ENCODE assay signal across 8 cellular contexts in the genomic region with DNA sequence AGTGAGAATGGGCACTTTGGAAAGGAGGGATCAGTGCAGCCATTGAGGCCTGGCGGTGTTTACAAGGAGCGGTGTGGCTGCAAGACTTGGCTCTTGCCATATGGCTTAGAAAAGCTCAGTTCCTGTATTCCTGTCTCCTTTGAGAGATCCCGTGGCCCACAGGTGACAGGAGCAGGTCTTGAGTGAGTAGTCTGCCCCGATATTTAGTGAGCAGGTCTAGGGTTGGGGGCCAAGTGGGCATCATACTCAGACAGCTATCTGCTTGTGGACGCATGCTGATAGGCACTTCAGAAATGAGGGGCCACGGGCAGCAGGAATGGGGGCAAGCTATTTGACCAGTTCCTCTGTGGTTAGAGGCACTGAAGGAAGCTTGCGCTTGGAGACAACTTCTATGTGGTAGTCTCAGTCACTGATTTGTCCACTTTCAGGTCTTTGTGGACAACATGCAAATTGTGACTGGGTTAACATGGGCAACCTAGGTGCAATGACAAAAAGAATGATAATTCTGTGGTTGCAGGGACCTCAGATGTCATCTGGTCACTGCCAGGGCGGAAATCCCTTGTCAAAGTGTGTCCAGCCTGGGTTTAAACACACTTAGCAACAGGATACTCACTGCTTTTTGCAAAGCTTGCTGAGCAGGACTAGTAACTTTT. TPM values are rescaled to one million over a fixed set of nuclear protein-coding genes. Genes with fewer than 3 reads are reported as not detected.
DNase-seq lines count a peak whose midpoint lies in the region; ATAC-seq and TF ChIP-seq lines count a peak whose summit lies in the region.

No MANE protein-coding gene starts in this region.

- H3K27me3 ChIP-seq in Karpas-422 (ENCODE audit: low read length): no peaks in the 10 kb centered on the region

- no peaks in the 10 kb centered on the region for H3K9me2 ChIP-seq in Karpas-422 (replicated peaks; ENCODE audit: insufficient read depth, low read length)

- DNase-seq in CD14-positive monocyte (ENCODE audit: low spot score) (no peak), Karpas-422 (no peak), naive B cell (no peak), 8988T (no peak)
- no peak for DNase-seq in central memory CD8-positive, alpha-beta T cell (ENCODE audit: low spot score in 2 of 2)

- peaks cover 54% of the 10 kb centered on the region for H3K79me2 ChIP-seq in Karpas-422 (ENCODE audit: low read length)

- intact Hi-C loops in CD14-positive monocyte (cut with micrococcal nuclease): no loop called here

- H3K4me3 ChIP-seq in Karpas-422 (ENCODE audit: low read length): peak overlapping the region; percentile 95

- peak overlapping the region; percentile 99 for H3K9ac ChIP-seq in Karpas-422 (ENCODE audit: low read length)

- ATAC-seq in central memory CD8-positive, alpha-beta T cell (replicated peaks; ENCODE audit: extremely low read depth, poor library complexity, severe bottlenecking): no peak
- no peak for ATAC-seq in naive B cell (ENCODE audit: low read depth in 2 of 2)
- no peak for ATAC-seq in GM18867 (IDR thresholded peaks at IDR 0.05; ENCODE audit: unreplicated experiment)
- ATAC-seq in HG02852 (IDR thresholded peaks at IDR 0.05; ENCODE audit: unreplicated experiment): no peak
- no peak for ATAC-seq in GM19351 (IDR thresholded peaks at IDR 0.05; ENCODE audit: unreplicated experiment)

- H3K4me1 ChIP-seq in Karpas-422 (ENCODE audit: low read length): peaks cover 58% of the 10 kb centered on the region

- no peak for TF ChIP-seq CTCF in CD14-positive monocyte (IDR thresholded peaks at IDR 0.05)

- H3K9me3 ChIP-seq in Karpas-422 (ENCODE audit: low read length): no peaks in the 10 kb centered on the region

- H2AFZ ChIP-seq in Karpas-422 (ENCODE audit: low read length): no peak overlapping the region

- H3K9me3 Mint-ChIP-seq in CD14-positive monocyte (peaks cover 0 to 2% (median 0%) of the 10 kb centered on the region in 7 donors), naive B cell (peaks cover 0 to 2% (median 0%) of the 10 kb centered on the region in 7 donors)
- no peaks in the 10 kb centered on the region for H3K9me3 Mint-ChIP-seq in central memory CD8-positive, alpha-beta T cell

- peaks cover 17% of the 10 kb centered on the region for H3K4me1 Mint-ChIP-seq in CD14-positive monocyte
- H3K4me1 Mint-ChIP-seq in central memory CD8-positive, alpha-beta T cell: peaks cover 49% of the 10 kb centered on the region
- H3K4me1 Mint-ChIP-seq in naive B cell: peaks cover 30 to 48% (median 37%) of the 10 kb centered on the region in 3 donors

- H3K27ac Mint-ChIP-seq in CD14-positive monocyte (peak overlapping the region in 2 of 7 donors; percentile 17 to 77), naive B cell (peak overlapping the region in 2 of 6 donors; percentile 70 to 81)
- peak overlapping the region; percentile 67 for H3K27ac Mint-ChIP-seq in central memory CD8-positive, alpha-beta T cell (ENCODE audit: low read depth)

- peak overlapping the region; percentile 79 for H3K4me2 ChIP-seq in Karpas-422 (ENCODE audit: low read depth, low read length, poor library complexity, severe bottlenecking)

- H4K20me1 ChIP-seq in Karpas-422 (ENCODE audit: insufficient read depth, low read depth, low read length): peaks cover 20% of the 10 kb centered on the region

- peak overlapping the region; percentile 54; the same call in 1 of the 2 replicates for H3K27ac ChIP-seq in Karpas-422 (ENCODE audit: low read length)

- H3K36me3 Mint-ChIP-seq in CD14-positive monocyte (peaks cover 38% of the 10 kb centered on the region in 2 donors), naive B cell (peaks cover 33 to 38% of the 10 kb centered on the region in 2 donors)
- H3K36me3 Mint-ChIP-seq in central memory CD8-positive, alpha-beta T cell (ENCODE audit: insufficient read depth): peaks cover 17% of the 10 kb centered on the region

- peak overlapping the region; percentile 84 to 90 for H3K4me3 Mint-ChIP-seq in CD14-positive monocyte
- H3K4me3 Mint-ChIP-seq in central memory CD8-positive, alpha-beta T cell: peak overlapping the region; percentile 82
- peak overlapping the region; percentile 86 to 93 (median 89) for H3K4me3 Mint-ChIP-seq in naive B cell

- H3K27me3 Mint-ChIP-seq in CD14-positive monocyte (ENCODE audit: low read depth in 3 of 3): peaks cover 2 to 14% (median 11%) of the 10 kb centered on the region in 3 donors
- H3K27me3 Mint-ChIP-seq in central memory CD8-positive, alpha-beta T cell: no peaks in the 10 kb centered on the region
- peaks cover 0 to 6% (median 0%) of the 10 kb centered on the region in 3 donors for H3K27me3 Mint-ChIP-seq in naive B cell

- H3K36me3 ChIP-seq in Karpas-422 (ENCODE audit: insufficient read depth, low read length): peaks cover 26% of the 10 kb centered on the region

RNA-seq across cellular contexts. Expression of a gene that starts 1.1 kb away (rescaled TPM):
- polyA plus RNA-seq in CD14-positive monocyte (10 to 100 TPM; 42.5 to 47.5 TPM), naive B cell (ENCODE audit: low read depth in 6 of 6) (10 to 100 TPM; 43.6 to 63.4 (median 55.1) TPM)
- 67.3 and 103 TPM in 2 replicates for total RNA-seq in Karpas-422 (2014; rRNA removed; shearing (Covaris generic); ENCODE audit: low replicate concordance)

RNA-seq across cellular contexts. Expression of a gene that starts 29.5 kb away (rescaled TPM):
- polyA plus RNA-seq in CD14-positive monocyte: not detected
- 0.93 TPM in 1 of 2 replicates, not detected in the other for total RNA-seq in Karpas-422 (2014; rRNA removed; shearing (Covaris generic); ENCODE audit: low replicate concordance)
- polyA plus RNA-seq in naive B cell (ENCODE audit: low read depth in 6 of 6): not detected
